In genomic region chr2:84713441-84713840, GRCh38 we compare ENCODE assay signal across 16 cellular contexts.
"Had no signal": no experiment of that assay in that cellular context is flagged by ENCODE, and none has a peak within 500 bp of the region (broad histone marks: within the 10 kb centered on the region; RNA-seq: fewer than 3 reads in every experiment).

No MANE protein-coding gene starts in this region.

- ATAC-seq: activated CD8-positive, alpha-beta T cell treated with anti-CD3 and anti-CD28 coated beads, Interleukin-2, amount 10 ng/mL, durations not matched to agents 7 days and 5 days; left cardiac atrium; lower lobe of right lung; stimulated activated effector memory CD8-positive, alpha-beta T cell treated with anti-CD3 and anti-CD28 coated beads, Interleukin-12 subunit alpha, Interleukin-12 subunit beta, amount 100 ng/mL, for 72 hours; T-cell had no signal

- H3K4me3 Mint-ChIP-seq: activated CD8-positive, alpha-beta T cell treated with anti-CD3 and anti-CD28 coated beads, Interleukin-2, amount 10 ng/mL, durations not matched to agents 7 days and 5 days; activated naive CD4-positive, alpha-beta T cell treated with anti-CD3 and anti-CD28 coated beads for 36 hours; immature natural killer cell; stimulated activated effector memory CD8-positive, alpha-beta T cell treated with anti-CD3 and anti-CD28 coated beads, Interleukin-12 subunit alpha, Interleukin-12 subunit beta, amount 100 ng/mL, for 72 hours; T-cell had no signal

- H3K4me1 Mint-ChIP-seq: immature natural killer cell; naive B cell; stimulated activated effector memory CD8-positive, alpha-beta T cell treated with anti-CD3 and anti-CD28 coated beads, Interleukin-12 subunit alpha, Interleukin-12 subunit beta, amount 100 ng/mL, for 72 hours had no signal

- H3K27ac Mint-ChIP-seq: activated CD8-positive, alpha-beta T cell treated with anti-CD3 and anti-CD28 coated beads, Interleukin-2, amount 10 ng/mL, durations not matched to agents 7 days and 5 days; activated naive CD4-positive, alpha-beta T cell treated with anti-CD3 and anti-CD28 coated beads for 36 hours; immature natural killer cell; naive B cell; stimulated activated effector memory CD8-positive, alpha-beta T cell treated with anti-CD3 and anti-CD28 coated beads, Interleukin-12 subunit alpha, Interleukin-12 subunit beta, amount 100 ng/mL, for 72 hours had no signal

- DNase-seq: activated CD4-positive, alpha-beta T cell treated with anti-CD3 and anti-CD28 coated beads for 48 hours; activated CD8-positive, alpha-beta T cell treated with anti-CD3 and anti-CD28 coated beads, Interleukin-2, amount 10 ng/mL, durations not matched to agents 7 days and 5 days; activated naive CD4-positive, alpha-beta T cell treated with anti-CD3 and anti-CD28 coated beads for 36 hours; adrenal gland; central memory CD4-positive, alpha-beta T cell; effector CD4-positive, alpha-beta T cell; immature natural killer cell; left cardiac atrium; lower lobe of right lung; midbrain; naive B cell; posterior cingulate gyrus; T-cell; trophoblast cell; WERI-Rb-1 had no signal

- H3K27me3 Mint-ChIP-seq: naive B cell, T-cell had no signal

- H3K9me3 Mint-ChIP-seq: activated naive CD4-positive, alpha-beta T cell treated with anti-CD3 and anti-CD28 coated beads for 36 hours; immature natural killer cell; naive B cell; stimulated activated effector memory CD8-positive, alpha-beta T cell treated with anti-CD3 and anti-CD28 coated beads, Interleukin-12 subunit alpha, Interleukin-12 subunit beta, amount 100 ng/mL, for 72 hours had no signal
